ENCODE assay signal across 8 cellular contexts in the genomic region with DNA sequence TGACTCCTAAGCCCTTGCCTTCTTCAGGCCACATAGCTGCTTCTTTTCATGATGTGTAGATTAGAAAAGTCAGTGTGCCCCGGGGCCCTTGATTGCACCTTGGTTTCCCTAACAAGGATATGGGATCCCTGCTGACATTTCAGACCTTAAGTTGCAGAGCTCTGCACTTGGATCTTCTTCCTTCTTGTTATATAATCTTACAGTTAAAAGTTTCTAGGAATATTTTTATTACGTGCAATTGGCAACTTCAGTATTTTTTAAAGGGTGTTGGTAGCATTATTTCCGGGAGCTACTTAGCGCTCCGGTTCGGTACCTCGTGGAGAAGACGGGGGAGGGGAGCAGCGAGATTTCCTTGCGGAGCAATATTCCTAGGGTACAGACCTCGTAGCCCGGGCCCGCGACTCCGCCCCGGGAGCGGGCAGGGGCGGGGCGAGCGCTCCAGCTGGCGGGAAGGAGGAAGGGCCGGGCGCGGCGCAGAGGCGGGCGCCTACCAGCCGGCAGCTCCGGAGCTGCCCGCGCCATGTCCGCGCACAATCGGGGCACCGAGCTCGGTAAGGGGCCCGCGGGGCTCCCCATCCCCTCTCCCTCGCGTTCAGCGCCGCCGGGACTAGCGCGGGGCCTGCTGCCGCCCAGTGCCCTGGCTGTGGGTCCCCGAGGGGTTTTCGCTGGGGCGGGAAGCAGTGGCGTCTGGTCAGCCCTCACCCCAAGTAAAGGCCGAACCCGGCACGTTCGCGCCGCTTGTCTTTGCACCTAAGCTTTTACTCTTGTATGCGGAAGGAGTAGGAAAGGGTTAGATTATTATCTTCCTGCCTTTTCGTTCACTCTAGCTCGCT. TPM values are rescaled to one million over a fixed set of nuclear protein-coding genes. Genes with fewer than 3 reads are reported as not detected.
DNase-seq lines count a peak whose midpoint lies in the region; ATAC-seq lines count a peak whose summit lies in the region.

A gene (plus strand): TSS at position 469 of the 833 bp plus-strand sequence. CDS start 52 bp downstream, at position 521.

- H3K27ac ChIP-seq in epithelial cell of prostate, result peak within 1 kb of the TSS; percentile 87

- DNase-seq in Caki2 (ENCODE audit: low read depth), result peak; percentile 86
- peak; percentile 67 for DNase-seq in HS-27A (ENCODE audit: low read depth)
- DNase-seq in NT2/D1 (ENCODE audit: low read depth, low spot score), result peak; percentile 95
- DNase-seq in activated T-cell treated with anti-CD3 and anti-CD28 coated beads for 24 hours (ENCODE audit: low read depth), result peak; percentile 45
- DNase-seq in epithelial cell of prostate (ENCODE audit: low read depth, low spot score), result no peak
- DNase-seq in mucosa of gallbladder (ENCODE audit: low spot score), result peak; percentile 80
- peak; percentile 1 to 2 for DNase-seq in stimulated activated CD8-positive, alpha-beta memory T cell treated with anti-CD3 and anti-CD28 coated beads, Interleukin-4, amount 100 ng/mL, for 4 hours (ENCODE audit: low read depth in 2 of 2, low spot score in 1 of 2)

- peak; percentile 80 for ATAC-seq in GM19468 (IDR thresholded peaks at IDR 0.05; ENCODE audit: extremely low read depth, unreplicated experiment)

- H3K9ac ChIP-seq in NT2/D1 (ENCODE audit: insufficient read length, low read depth), result peak within 1 kb of the TSS; percentile 97

- H3K9me3 ChIP-seq in NT2/D1 (ENCODE audit: insufficient read depth, low read length), result no peaks in the 10 kb centered on the region

- in situ Hi-C loops in Caki2 (cut with HindIII; ENCODE audit: low pct_unique_long_range_greater_than_20kb, low sequenced_read_pairs), result no loop called here

- H3K4me3 ChIP-seq in NT2/D1 (ENCODE audit: insufficient read length, low read depth), result peak within 1 kb of the TSS; percentile 87

- H3K36me3 ChIP-seq in NT2/D1 (ENCODE audit: insufficient read depth, insufficient read length, low read length), result peaks cover 13% of the 10 kb centered on the region

- no peaks in the 10 kb centered on the region for H3K4me1 ChIP-seq in NT2/D1 (ENCODE audit: insufficient read depth, insufficient read length)

- H3K27me3 ChIP-seq in NT2/D1 (ENCODE audit: insufficient read depth, insufficient read length), result no peaks in the 10 kb centered on the region

RNA-seq across cellular contexts. Expression of the gene that starts here (rescaled TPM):
- 87.0 and 107 TPM in 2 replicates for total RNA-seq in Caki2 (2014; rRNA removed; shearing (Covaris generic); ENCODE audit: low replicate concordance)
- total RNA-seq in mucosa of gallbladder, result 34.4 TPM
